2 cellular contexts compared by ENCODE assay signal in the genomic region with DNA sequence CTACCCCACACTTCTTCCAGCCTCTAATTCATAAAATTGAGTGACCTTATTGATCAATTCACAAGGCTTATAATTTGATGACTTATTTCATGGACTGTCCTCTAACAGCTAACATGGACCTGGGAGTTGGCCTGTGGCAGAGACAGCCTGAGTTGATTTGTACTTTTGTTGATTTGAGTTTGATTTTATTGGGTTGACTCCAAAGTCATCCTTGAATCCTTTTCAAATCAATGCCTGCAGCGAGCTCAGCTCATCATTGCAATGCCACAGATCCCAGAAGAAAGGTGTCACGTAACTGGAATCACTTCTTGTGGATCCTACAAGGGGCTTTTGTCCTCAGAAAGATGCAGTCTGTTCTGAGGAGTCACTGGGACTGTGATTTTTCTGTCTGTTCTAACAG.
A peak's percentile ranks its signal among the peaks of the same experiment; 100 is the strongest.
TF ChIP-seq lines count a peak whose summit lies in the region.

No MANE protein-coding gene starts in this region.

TF ChIP-seq in liver, 16 proteins besides CTCF, POLR2A, EP300 and RAD21:
- TF ChIP-seq, protein P1, sequence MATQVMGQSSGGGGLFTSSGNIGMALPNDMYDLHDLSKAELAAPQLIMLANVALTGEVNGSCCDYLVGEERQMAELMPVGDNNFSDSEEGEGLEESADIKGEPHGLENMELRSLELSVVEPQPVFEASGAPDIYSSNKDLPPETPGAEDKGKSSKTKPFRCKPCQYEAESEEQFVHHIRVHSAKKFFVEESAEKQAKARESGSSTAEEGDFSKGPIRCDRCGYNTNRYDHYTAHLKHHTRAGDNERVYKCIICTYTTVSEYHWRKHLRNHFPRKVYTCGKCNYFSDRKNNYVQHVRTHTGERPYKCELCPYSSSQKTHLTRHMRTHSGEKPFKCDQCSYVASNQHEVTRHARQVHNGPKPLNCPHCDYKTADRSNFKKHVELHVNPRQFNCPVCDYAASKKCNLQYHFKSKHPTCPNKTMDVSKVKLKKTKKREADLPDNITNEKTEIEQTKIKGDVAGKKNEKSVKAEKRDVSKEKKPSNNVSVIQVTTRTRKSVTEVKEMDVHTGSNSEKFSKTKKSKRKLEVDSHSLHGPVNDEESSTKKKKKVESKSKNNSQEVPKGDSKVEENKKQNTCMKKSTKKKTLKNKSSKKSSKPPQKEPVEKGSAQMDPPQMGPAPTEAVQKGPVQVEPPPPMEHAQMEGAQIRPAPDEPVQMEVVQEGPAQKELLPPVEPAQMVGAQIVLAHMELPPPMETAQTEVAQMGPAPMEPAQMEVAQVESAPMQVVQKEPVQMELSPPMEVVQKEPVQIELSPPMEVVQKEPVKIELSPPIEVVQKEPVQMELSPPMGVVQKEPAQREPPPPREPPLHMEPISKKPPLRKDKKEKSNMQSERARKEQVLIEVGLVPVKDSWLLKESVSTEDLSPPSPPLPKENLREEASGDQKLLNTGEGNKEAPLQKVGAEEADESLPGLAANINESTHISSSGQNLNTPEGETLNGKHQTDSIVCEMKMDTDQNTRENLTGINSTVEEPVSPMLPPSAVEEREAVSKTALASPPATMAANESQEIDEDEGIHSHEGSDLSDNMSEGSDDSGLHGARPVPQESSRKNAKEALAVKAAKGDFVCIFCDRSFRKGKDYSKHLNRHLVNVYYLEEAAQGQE (IDR thresholded peaks at IDR 0.05): no peak
- peak; percentile 54 for TF ChIP-seq FOXA2 (IDR thresholded peaks at IDR 0.05)
- TF ChIP-seq, protein P2, sequence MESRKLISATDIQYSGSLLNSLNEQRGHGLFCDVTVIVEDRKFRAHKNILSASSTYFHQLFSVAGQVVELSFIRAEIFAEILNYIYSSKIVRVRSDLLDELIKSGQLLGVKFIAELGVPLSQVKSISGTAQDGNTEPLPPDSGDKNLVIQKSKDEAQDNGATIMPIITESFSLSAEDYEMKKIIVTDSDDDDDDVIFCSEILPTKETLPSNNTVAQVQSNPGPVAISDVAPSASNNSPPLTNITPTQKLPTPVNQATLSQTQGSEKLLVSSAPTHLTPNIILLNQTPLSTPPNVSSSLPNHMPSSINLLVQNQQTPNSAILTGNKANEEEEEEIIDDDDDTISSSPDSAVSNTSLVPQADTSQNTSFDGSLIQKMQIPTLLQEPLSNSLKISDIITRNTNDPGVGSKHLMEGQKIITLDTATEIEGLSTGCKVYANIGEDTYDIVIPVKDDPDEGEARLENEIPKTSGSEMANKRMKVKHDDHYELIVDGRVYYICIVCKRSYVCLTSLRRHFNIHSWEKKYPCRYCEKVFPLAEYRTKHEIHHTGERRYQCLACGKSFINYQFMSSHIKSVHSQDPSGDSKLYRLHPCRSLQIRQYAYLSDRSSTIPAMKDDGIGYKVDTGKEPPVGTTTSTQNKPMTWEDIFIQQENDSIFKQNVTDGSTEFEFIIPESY (IDR thresholded peaks at IDR 0.05): no peak
- TF ChIP-seq, protein P3, sequence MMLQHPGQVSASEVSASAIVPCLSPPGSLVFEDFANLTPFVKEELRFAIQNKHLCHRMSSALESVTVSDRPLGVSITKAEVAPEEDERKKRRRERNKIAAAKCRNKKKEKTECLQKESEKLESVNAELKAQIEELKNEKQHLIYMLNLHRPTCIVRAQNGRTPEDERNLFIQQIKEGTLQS (IDR thresholded peaks at IDR 0.05): no peak
- TF ChIP-seq SP1 (IDR thresholded peaks at IDR 0.05): no peak
- TF ChIP-seq HNF4A (conservative IDR thresholded peaks at IDR 0.05): peak; percentile 34 to 44
- no peak for TF ChIP-seq GABPA (IDR thresholded peaks at IDR 0.05 in 1 of 2, conservative IDR thresholded peaks at IDR 0.05 in 1 of 2)
- peak in 1 of 2 donors; percentile 34 for TF ChIP-seq RXRA (IDR thresholded peaks at IDR 0.05)
- TF ChIP-seq NR2F2 (IDR thresholded peaks at IDR 0.05): no peak
- no peak for TF ChIP-seq FOXA1 (IDR thresholded peaks at IDR 0.05)
TF ChIP-seq in liver: peak in this region for 3.

TF ChIP-seq in HepG2, 621 proteins besides CTCF, POLR2A, EP300 and RAD21 (continued from another document):
- TF ChIP-seq, protein P4, sequence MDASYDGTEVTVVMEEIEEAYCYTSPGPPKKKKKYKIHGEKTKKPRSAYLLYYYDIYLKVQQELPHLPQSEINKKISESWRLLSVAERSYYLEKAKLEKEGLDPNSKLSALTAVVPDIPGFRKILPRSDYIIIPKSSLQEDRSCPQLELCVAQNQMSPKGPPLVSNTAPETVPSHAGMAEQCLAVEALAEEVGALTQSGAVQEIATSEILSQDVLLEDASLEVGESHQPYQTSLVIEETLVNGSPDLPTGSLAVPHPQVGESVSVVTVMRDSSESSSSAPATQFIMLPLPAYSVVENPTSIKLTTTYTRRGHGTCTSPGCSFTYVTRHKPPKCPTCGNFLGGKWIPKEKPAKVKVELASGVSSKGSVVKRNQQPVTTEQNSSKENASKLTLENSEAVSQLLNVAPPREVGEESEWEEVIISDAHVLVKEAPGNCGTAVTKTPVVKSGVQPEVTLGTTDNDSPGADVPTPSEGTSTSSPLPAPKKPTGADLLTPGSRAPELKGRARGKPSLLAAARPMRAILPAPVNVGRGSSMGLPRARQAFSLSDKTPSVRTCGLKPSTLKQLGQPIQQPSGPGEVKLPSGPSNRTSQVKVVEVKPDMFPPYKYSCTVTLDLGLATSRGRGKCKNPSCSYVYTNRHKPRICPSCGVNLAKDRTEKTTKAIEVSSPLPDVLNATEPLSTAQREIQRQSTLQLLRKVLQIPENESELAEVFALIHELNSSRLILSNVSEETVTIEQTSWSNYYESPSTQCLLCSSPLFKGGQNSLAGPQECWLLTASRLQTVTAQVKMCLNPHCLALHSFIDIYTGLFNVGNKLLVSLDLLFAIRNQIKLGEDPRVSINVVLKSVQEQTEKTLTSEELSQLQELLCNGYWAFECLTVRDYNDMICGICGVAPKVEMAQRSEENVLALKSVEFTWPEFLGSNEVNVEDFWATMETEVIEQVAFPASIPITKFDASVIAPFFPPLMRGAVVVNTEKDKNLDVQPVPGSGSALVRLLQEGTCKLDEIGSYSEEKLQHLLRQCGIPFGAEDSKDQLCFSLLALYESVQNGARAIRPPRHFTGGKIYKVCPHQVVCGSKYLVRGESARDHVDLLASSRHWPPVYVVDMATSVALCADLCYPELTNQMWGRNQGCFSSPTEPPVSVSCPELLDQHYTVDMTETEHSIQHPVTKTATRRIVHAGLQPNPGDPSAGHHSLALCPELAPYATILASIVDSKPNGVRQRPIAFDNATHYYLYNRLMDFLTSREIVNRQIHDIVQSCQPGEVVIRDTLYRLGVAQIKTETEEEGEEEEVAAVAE (CRISPR knock-in tag; IDR thresholded peaks at IDR 0.05; ENCODE audit: borderline replicate concordance): no peak
- no peak for TF ChIP-seq CENPT (CRISPR knock-in tag; IDR thresholded peaks at IDR 0.05; ENCODE audit: low read depth)
- TF ChIP-seq ZFAT (CRISPR knock-in tag; conservative IDR thresholded peaks at IDR 0.05): no peak
